26 cellular contexts compared by ENCODE assay signal in genomic region chr20:62966212-62967148, GRCh38. TPM values are rescaled to one million over a fixed set of nuclear protein-coding genes. Genes with fewer than 3 reads are reported as not detected.
DNase-seq lines count a peak whose midpoint lies in the region; TF ChIP-seq lines count a peak whose summit lies in the region.
"Had no signal": no experiment of that assay in that cellular context is flagged by ENCODE, and none has a peak within 500 bp of the region (broad histone marks: within the 10 kb centered on the region; RNA-seq: fewer than 3 reads in every experiment).

No MANE protein-coding gene starts in this region.

- H2BK12ac ChIP-seq in neuronal stem cell (ENCODE audit: low read length): no peak overlapping the region

- peak overlapping the region in 1 of 8 donors; percentile 43 for H3K27ac Mint-ChIP-seq in CD8-positive, alpha-beta memory T cell
- H3K27ac Mint-ChIP-seq: CD4-positive, alpha-beta T cell; CD8-positive, alpha-beta T cell had no signal

- H3K36me3 ChIP-seq in BLaER1 (peaks cover 66% of the 10 kb centered on the region), neuronal stem cell (replicated peaks in 1 of 2; ENCODE audit: control insufficient read depth in 2 of 2, insufficient read depth in 2 of 2, low read length in 2 of 2) (no peaks in the 10 kb centered on the region), spleen (peaks cover 0 to 60% (median 29%) of the 10 kb centered on the region in 6 donors)
- no peaks in the 10 kb centered on the region for H3K36me3 ChIP-seq in CD8-positive, alpha-beta memory T cell (ENCODE audit: insufficient read depth, low read length)
- H3K36me3 ChIP-seq: BE2C had no signal

- H3K4me3 Mint-ChIP-seq in CD8-positive, alpha-beta memory T cell: no peak overlapping the region
- H3K4me3 Mint-ChIP-seq: CD4-positive, alpha-beta T cell; CD8-positive, alpha-beta T cell had no signal

- H3K4me1 Mint-ChIP-seq in CD8-positive, alpha-beta memory T cell: peaks cover 2 to 3% (median 3%) of the 10 kb centered on the region in 3 donors

- H3K4me3 ChIP-seq in BLaER1 (no peak overlapping the region), neuronal stem cell (ENCODE audit: low read length in 2 of 2) (no peak overlapping the region), spleen (no peak overlapping the region), foreskin fibroblast (ENCODE audit: low read depth in 1 of 2, low read length in 2 of 2) (no peak overlapping the region)
- no peak overlapping the region for H3K4me3 ChIP-seq in CD8-positive, alpha-beta memory T cell (ENCODE audit: low read length)
- H3K4me3 ChIP-seq: BLaER1 treated with 17β-estradiol and CSF1 and Interleukin-3, amounts not matched to agents 10 nM and 100 nM had no signal

- peaks cover 68% of the 10 kb centered on the region for H4K20me1 ChIP-seq in BLaER1

- peak overlapping the region; percentile 47 for H3K14ac ChIP-seq in neuronal stem cell (ENCODE audit: low read length)

- no peak overlapping the region for H3K23ac ChIP-seq in neuronal stem cell (ENCODE audit: low read depth, low read length, poor library complexity)

- TF ChIP-seq POLR2A in spleen (IDR thresholded peaks at IDR 0.05): no peak

- H3K9me3 Mint-ChIP-seq in CD8-positive, alpha-beta memory T cell: no peaks in the 10 kb centered on the region
- H3K9me3 Mint-ChIP-seq: CD4-positive, alpha-beta T cell; CD8-positive, alpha-beta T cell had no signal

- peak overlapping the region; percentile 88 for H2AK5ac ChIP-seq in neuronal stem cell (ENCODE audit: low read depth, low read length)

- POLR2A ChIA-PET in CD8-positive, alpha-beta memory T cell (lab: Charles Lee): no interaction called here

- peaks cover 0 to 4% (median 0%) of the 10 kb centered on the region in 3 donors for H3K36me3 Mint-ChIP-seq in CD8-positive, alpha-beta memory T cell

- no peak for TF ChIP-seq CTCF in GM10266 (IDR thresholded peaks at IDR 0.05; ENCODE audit: control insufficient read depth, insufficient read depth, low read depth, missing control alignments)
- TF ChIP-seq CTCF in spleen (IDR thresholded peaks at IDR 0.05 in 8 of 11, conservative IDR thresholded peaks at IDR 0.05 in 3 of 11): no peak
- no peak for TF ChIP-seq CTCF in foreskin fibroblast (IDR thresholded peaks at IDR 0.05; ENCODE audit: low read depth, low read length)

- peak overlapping the region; percentile 78 for H2BK5ac ChIP-seq in neuronal stem cell (ENCODE audit: low read length)

- H3K4ac ChIP-seq in neuronal stem cell (ENCODE audit: low read length): no peak overlapping the region

- WGBS in neuronal stem cell (ENCODE audit: extremely low coverage in 2 of 2, insufficient read length in 2 of 2, insufficient replicate concordance in 1 of 2), 2 donors: no CpG with 5 or more reads among the region's 27 CpGs
- WGBS in spleen, 5 donors: 92 to 94% (median 93%) methylated on average over 15 to 26 of the region's 27 CpGs

- H2AFZ ChIP-seq in neuronal stem cell (ENCODE audit: low read length): no peak overlapping the region

- H3K27me3 ChIP-seq in BLaER1 (no peaks in the 10 kb centered on the region), neuronal stem cell (ENCODE audit: control insufficient read depth in 3 of 3, insufficient read depth in 3 of 3, low read depth in 1 of 3, low read length in 3 of 3) (peaks cover 0 to 70% (median 0%) of the 10 kb centered on the region in 3 experiments), spleen (replicated peaks in 1 of 7) (peaks cover 0 to 22% (median 13%) of the 10 kb centered on the region in 7 donors)
- H3K27me3 ChIP-seq in CD8-positive, alpha-beta memory T cell (ENCODE audit: insufficient read depth, low read length, poor library complexity, severe bottlenecking): no peaks in the 10 kb centered on the region
- H3K27me3 ChIP-seq: BE2C; BLaER1 treated with 17β-estradiol and CSF1 and Interleukin-3, amounts not matched to agents 10 nM and 100 nM had no signal

- H3K9ac ChIP-seq in BLaER1 (0 out of 2 replicates have a peak overlapping the region, but pooled peaks have one; percentile 34), neuronal stem cell (ENCODE audit: low read depth, low read length, poor library complexity) (no peak overlapping the region)

- intact Hi-C loops in spleen (cut with DNase I; ENCODE audit: low total_unique reads): no loop called here

- H3K4me1 ChIP-seq in BLaER1 (peaks cover 41% of the 10 kb centered on the region), neuronal stem cell (ENCODE audit: control insufficient read depth in 2 of 2, insufficient read depth in 1 of 2, low read depth in 1 of 2, low read length in 2 of 2) (no peaks in the 10 kb centered on the region), spleen (no peaks in the 10 kb centered on the region)
- H3K4me1 ChIP-seq in CD8-positive, alpha-beta memory T cell (ENCODE audit: insufficient read depth, low read length): no peaks in the 10 kb centered on the region

- peak overlapping the region; percentile 18; the same call in 1 of the 2 replicates for H3K27ac ChIP-seq in BLaER1
- no peak overlapping the region for H3K27ac ChIP-seq in neuronal stem cell (replicated peaks; ENCODE audit: low read length)
- no peak overlapping the region for H3K27ac ChIP-seq in spleen
- H3K27ac ChIP-seq in CD8-positive, alpha-beta memory T cell (ENCODE audit: low read depth, low read length): no peak overlapping the region
- H3K27ac ChIP-seq: C4-2B had no signal

- peak overlapping the region; percentile 48 for H3K18ac ChIP-seq in neuronal stem cell (ENCODE audit: low read length)

- DNase-seq in GM10266 (ENCODE audit: extremely low spot score) (peak; percentile 10), neuronal stem cell (ENCODE audit: low spot score) (no peak), spleen (peak; percentile 67), NCI-H82 treated with DMSO at 0.1 percent for 48 hours (lab: John Stamatoyannopoulos, UW; ENCODE audit: unreplicated experiment) (no peak), foreskin fibroblast (no peak)
- no peak for DNase-seq in CD8-positive, alpha-beta memory T cell
- DNase-seq: 8988T; ACHN; BE2C; CD4-positive, alpha-beta T cell; CD8-positive, alpha-beta T cell; COR-L47; DMS 273 treated with DMSO at 0.1 percent for 48 hours; DMS153; DMS53; DMS79; DND-41; EL; GDM1 had no signal

- no peak overlapping the region for H4K8ac ChIP-seq in neuronal stem cell (ENCODE audit: low read depth, low read length)

- CTCF ChIA-PET in CD8-positive, alpha-beta memory T cell (lab: Charles Lee): no interaction called here

- no peaks in the 10 kb centered on the region for H3K79me1 ChIP-seq in neuronal stem cell (ENCODE audit: low read depth, low read length)

- no peaks in the 10 kb centered on the region for H3K9me3 ChIP-seq in BLaER1
- H3K9me3 ChIP-seq in neuronal stem cell (replicated peaks in 1 of 2; ENCODE audit: control insufficient read depth in 2 of 2, insufficient read depth in 1 of 2, low read depth in 1 of 2, low read length in 2 of 2): no peaks in the 10 kb centered on the region
- no peaks in the 10 kb centered on the region for H3K9me3 ChIP-seq in spleen
- no peaks in the 10 kb centered on the region for H3K9me3 ChIP-seq in CD8-positive, alpha-beta memory T cell (ENCODE audit: low read length)
- H3K9me3 ChIP-seq: BE2C; BLaER1 treated with 17β-estradiol and CSF1 and Interleukin-3, amounts not matched to agents 10 nM and 100 nM had no signal

- H2BK120ac ChIP-seq in neuronal stem cell (ENCODE audit: low read depth, low read length): no peak overlapping the region

- peaks cover 1 to 4% of the 10 kb centered on the region in 2 donors for H3K27me3 Mint-ChIP-seq in CD8-positive, alpha-beta memory T cell

- H2BK15ac ChIP-seq in neuronal stem cell (ENCODE audit: low read length): no peak overlapping the region

- no peak overlapping the region for H3K4me2 ChIP-seq in BLaER1
- no peak overlapping the region for H3K4me2 ChIP-seq in neuronal stem cell (ENCODE audit: insufficient read depth, low read length, poor library complexity, severe bottlenecking)

- no peak overlapping the region for H4K91ac ChIP-seq in neuronal stem cell (ENCODE audit: low read depth, low read length, poor library complexity)

RNA-seq across cellular contexts. Expression of gene SLC17A9, which starts 14.0 kb away (rescaled TPM):
- 1.6 TPM for polyA plus RNA-seq in neuronal stem cell (2013, experiment 1 of 2)
- 1.9 TPM for polyA plus RNA-seq in neuronal stem cell (2013, experiment 2 of 2)
- 10 to 100 TPM; 18.8 to 41.9 (median 31.4) TPM for total RNA-seq in spleen
- polyA plus RNA-seq in spleen: 10 to 100 TPM; 34.4 to 95.3 (median 41.5) TPM
- 10 to 100 TPM; 26.4 to 26.8 TPM for total RNA-seq in CD8-positive, alpha-beta memory T cell
- polyA plus RNA-seq in CD8-positive, alpha-beta memory T cell: 1.0 TPM

RNA-seq across cellular contexts. Expression of gene GID8, which starts 28.5 kb away (rescaled TPM):
- polyA plus RNA-seq in neuronal stem cell (2013, experiment 1 of 2): 34.3 TPM
- 35.7 TPM for polyA plus RNA-seq in neuronal stem cell (2013, experiment 2 of 2)
- 10 to 100 TPM; 26.5 to 33.3 (median 29.6) TPM for total RNA-seq in spleen
- polyA plus RNA-seq in spleen: 10 to 100 TPM in 2 of 3 donors, 1 to 10 TPM in 1; 9.7 to 12.9 (median 12.0) TPM
- 10 to 100 TPM; 44.9 to 45.5 TPM for total RNA-seq in CD8-positive, alpha-beta memory T cell
- polyA plus RNA-seq in CD8-positive, alpha-beta memory T cell: 19.0 TPM

RNA-seq across cellular contexts. Expression of gene DIDO1, which starts 40.2 kb away (rescaled TPM):
- polyA plus RNA-seq in neuronal stem cell (2013, experiment 1 of 2): 50.1 TPM
- 49.8 TPM for polyA plus RNA-seq in neuronal stem cell (2013, experiment 2 of 2)
- 10 to 100 TPM; 61.2 to 79.6 (median 76.0) TPM for total RNA-seq in spleen
- 10 to 100 TPM; 17.4 to 23.2 (median 17.8) TPM for polyA plus RNA-seq in spleen
- 10 to 100 TPM; 55.3 to 57.3 TPM for total RNA-seq in CD8-positive, alpha-beta memory T cell
- polyA plus RNA-seq in CD8-positive, alpha-beta memory T cell: 39.0 TPM

RNA-seq across cellular contexts. Expression of gene BHLHE23, which starts 40.3 kb away (rescaled TPM):
- polyA plus RNA-seq in neuronal stem cell (2013, experiment 1 of 2): not detected
- polyA plus RNA-seq in neuronal stem cell (2013, experiment 2 of 2): not detected
- not detected for total RNA-seq in spleen
- not detected for polyA plus RNA-seq in spleen
- total RNA-seq in CD8-positive, alpha-beta memory T cell: not detected
- polyA plus RNA-seq in CD8-positive, alpha-beta memory T cell: not detected
- total RNA-seq: A673; CD4-positive, alpha-beta T cell; Daoy; G401 had no signal
- polyA plus RNA-seq: AG04450 had no signal

Comparison
In these comparisons a context has a peak if more than half of its experiments do, and no peak if none do; other contexts are left out.
1. DNase-seq: peak in GM10266 (single experiment) and spleen (single experiment); none in neuronal stem cell (single experiment), NCI-H82 treated with DMSO at 0.1 percent for 48 hours (single experiment), CD8-positive, alpha-beta memory T cell (0 of 5) and foreskin fibroblast (0 of 2).